ENCODE assay signal across 26 cellular contexts in genomic region chrX:30900227-30900626, GRCh38. TPM values are rescaled to one million over a fixed set of nuclear protein-coding genes. Genes with fewer than 3 reads are reported as not detected.
A peak's percentile ranks its signal among the peaks of the same experiment; 100 is the strongest.
DNase-seq lines count a peak whose midpoint lies in the region; ATAC-seq, FAIRE-seq and TF ChIP-seq lines count a peak whose summit lies in the region.
"Had no signal": no experiment of that assay in that cellular context is flagged by ENCODE, and none has a peak within 500 bp of the region (broad histone marks: within the 10 kb centered on the region; RNA-seq: fewer than 3 reads in every experiment).

No MANE protein-coding gene starts in this region.

- H2AK5ac ChIP-seq in neuronal stem cell (ENCODE audit: low read depth, low read length): no peak overlapping the region

- H2BK12ac ChIP-seq in neuronal stem cell (ENCODE audit: low read length): no peak overlapping the region

- peak in 1 of 2 donors; percentile 12 for DNase-seq in activated T-cell treated with anti-CD3 and anti-CD28 coated beads, Interleukin-2, amount 50 U/mL, for 72 hours
- DNase-seq in activated T-cell treated with anti-CD3 and anti-CD28 coated beads, Interleukin-2, amount 50 U/mL, for 1 hour: no peak
- DNase-seq in GM23248 (peak; percentile 32), keratinocyte (ENCODE audit: low read depth, low spot score) (no peak), neuronal stem cell (ENCODE audit: low spot score) (no peak), DMS53 (lab: John Stamatoyannopoulos, UW) (no peak), type B pancreatic cell (ENCODE audit: extremely low spot score, unreplicated experiment) (no peak)
- DNase-seq: activated T-cell treated with anti-CD3 and anti-CD28 coated beads, Interleukin-2, amount 50 U/mL, for 48 hours; foreskin melanocyte; GDM1; HFFc6; Kasumi-1; left colon; NCI-H1105 treated with DMSO at 0.1 percent for 48 hours; NCI-H524; nephron progenitor cell; SHP77 treated with DMSO at 0.1 percent for 48 hours; small intestine; stimulated activated CD4-positive, alpha-beta T cell treated with anti-CD3 and anti-CD28 coated beads, Interleukin-4, amount 100 ng/mL, for 24 hours had no signal

- H3F3A ChIP-seq in GM23248 (ENCODE audit: insufficient read depth): no peaks in the 10 kb centered on the region

- H3K4me1 Mint-ChIP-seq in activated T-cell treated with anti-CD3 and anti-CD28 coated beads, Interleukin-2, amount 50 U/mL, for 72 hours (ENCODE audit: low read depth): peaks cover 10% of the 10 kb centered on the region
- peaks cover 13% of the 10 kb centered on the region for H3K4me1 Mint-ChIP-seq in type B pancreatic cell (ENCODE audit: unreplicated experiment)
- H3K4me1 Mint-ChIP-seq: nephron progenitor cell had no signal

- H3K9me3 Mint-ChIP-seq in activated T-cell treated with anti-CD3 and anti-CD28 coated beads, Interleukin-2, amount 50 U/mL, for 72 hours: peaks cover 0 to 5% of the 10 kb centered on the region in 2 donors
- H3K9me3 Mint-ChIP-seq in type B pancreatic cell: peaks cover 9% of the 10 kb centered on the region
- H3K9me3 Mint-ChIP-seq: dendritic cell treated with granulocyte-macrophage colony-stimulating factor and Interleukin-4, amounts not matched to agents 40 ng/mL and 50 ng/mL, for 4 days; HFFc6 had no signal

- H3K27ac Mint-ChIP-seq in activated T-cell treated with anti-CD3 and anti-CD28 coated beads, Interleukin-2, amount 50 U/mL, for 72 hours: no peak overlapping the region
- no peak overlapping the region for H3K27ac Mint-ChIP-seq in type B pancreatic cell
- H3K27ac Mint-ChIP-seq: dendritic cell treated with granulocyte-macrophage colony-stimulating factor and Interleukin-4, amounts not matched to agents 40 ng/mL and 50 ng/mL, for 4 days; HFFc6; mesothelial cell of epicardium; nephron progenitor cell had no signal

- no peak overlapping the region for H3K23ac ChIP-seq in neuronal stem cell (ENCODE audit: low read depth, low read length, poor library complexity)

- no peak overlapping the region for H3K9ac ChIP-seq in GM23248
- H3K9ac ChIP-seq in keratinocyte (ENCODE audit: control insufficient read depth, extremely low read depth, insufficient read depth, low read length): no peak overlapping the region
- no peak overlapping the region for H3K9ac ChIP-seq in neuronal stem cell (ENCODE audit: low read depth, low read length, poor library complexity)

- H3K14ac ChIP-seq in neuronal stem cell (ENCODE audit: low read length): no peak overlapping the region

- no peak overlapping the region for H2BK5ac ChIP-seq in neuronal stem cell (ENCODE audit: low read length)

- no peak overlapping the region for H3K18ac ChIP-seq in neuronal stem cell (ENCODE audit: low read length)

- H4K8ac ChIP-seq in neuronal stem cell (ENCODE audit: low read depth, low read length): no peak overlapping the region

- dilution Hi-C loops in keratinocyte (cut with MboI; ENCODE audit: extremely low pct_ligation_motif_present, low sequenced_read_pairs): no loop called here

- H3K9me3 ChIP-seq in GM23248 (ENCODE audit: low read depth) (no peaks in the 10 kb centered on the region), keratinocyte (ENCODE audit: control insufficient read depth, low read depth, low read length) (no peaks in the 10 kb centered on the region), neuronal stem cell (replicated peaks in 1 of 2; ENCODE audit: control insufficient read depth in 2 of 2, insufficient read depth in 1 of 2, low read depth in 1 of 2, low read length in 2 of 2) (no peaks in the 10 kb centered on the region)
- H3K9me3 ChIP-seq: A549 had no signal

- H3K4ac ChIP-seq in neuronal stem cell (ENCODE audit: low read length): no peak overlapping the region

- H3K36me3 Mint-ChIP-seq in activated T-cell treated with anti-CD3 and anti-CD28 coated beads, Interleukin-2, amount 50 U/mL, for 72 hours (ENCODE audit: insufficient read depth in 2 of 2): peaks cover 0 to 1% of the 10 kb centered on the region in 2 donors
- H3K36me3 Mint-ChIP-seq in type B pancreatic cell: peaks cover 4% of the 10 kb centered on the region
- H3K36me3 Mint-ChIP-seq: mesothelial cell of epicardium had no signal

- no peak overlapping the region for H4K91ac ChIP-seq in neuronal stem cell (ENCODE audit: low read depth, low read length, poor library complexity)

- H2AFZ ChIP-seq in GM23248 (no peak overlapping the region), keratinocyte (ENCODE audit: control insufficient read depth, low read length) (no peak overlapping the region), neuronal stem cell (ENCODE audit: low read length) (no peak overlapping the region)

- ATAC-seq in activated T-cell treated with anti-CD3 and anti-CD28 coated beads, Interleukin-2, amount 50 U/mL, for 72 hours (replicated peaks in 1 of 2): peak; percentile 89 to 92
- ATAC-seq in SK-N-SH treated with all-trans-retinoic acid at 6 μM for 48 hours: peak; percentile 73
- ATAC-seq: A549, left colon had no signal

- H3K79me2 ChIP-seq in GM23248 (ENCODE audit: insufficient read depth) (no peaks in the 10 kb centered on the region), keratinocyte (ENCODE audit: control insufficient read depth, insufficient read depth, low read length) (no peaks in the 10 kb centered on the region)

- FAIRE-seq in keratinocyte (lab: Jason Lieb, UNC): peak; percentile 83
- FAIRE-seq: A549, GM12891, HTR-8/SVneo, small intestine had no signal

- no peaks in the 10 kb centered on the region for H3K27me3 ChIP-seq in GM23248 (replicated peaks; ENCODE audit: insufficient read depth)
- H3K27me3 ChIP-seq in keratinocyte (ENCODE audit: control insufficient read depth, extremely low read depth, insufficient read depth, low read length): no peaks in the 10 kb centered on the region
- peaks cover 0 to 6% (median 0%) of the 10 kb centered on the region in 3 experiments for H3K27me3 ChIP-seq in neuronal stem cell (ENCODE audit: control insufficient read depth in 3 of 3, insufficient read depth in 3 of 3, low read depth in 1 of 3, low read length in 3 of 3)

- H3K9me1 ChIP-seq in keratinocyte (ENCODE audit: control insufficient read depth, extremely low read depth, insufficient read depth, low read length): no peaks in the 10 kb centered on the region

- H3K27ac ChIP-seq in GM23248: no peak overlapping the region
- H3K27ac ChIP-seq in keratinocyte (ENCODE audit: control insufficient read depth, insufficient read depth, low read length): no peak overlapping the region
- H3K27ac ChIP-seq in neuronal stem cell (replicated peaks; ENCODE audit: low read length): no peak overlapping the region
- H3K27ac ChIP-seq: A549, C4-2B had no signal

- TF ChIP-seq CTCF in keratinocyte (optimal IDR thresholded peaks at IDR 0.05 in 1 of 3, IDR thresholded peaks at IDR 0.05 in 1 of 3, conservative IDR thresholded peaks at IDR 0.05 in 1 of 3; ENCODE audit: extremely low read depth in 1 of 3, insufficient read depth in 2 of 3, low read length in 3 of 3): no peak
- no peak for TF ChIP-seq CTCF in type B pancreatic cell (conservative IDR thresholded peaks at IDR 0.05)

- peaks cover 37% of the 10 kb centered on the region for H3K27me3 Mint-ChIP-seq in activated T-cell treated with anti-CD3 and anti-CD28 coated beads, Interleukin-2, amount 50 U/mL, for 72 hours (ENCODE audit: low read depth)
- H3K27me3 Mint-ChIP-seq in type B pancreatic cell: no peaks in the 10 kb centered on the region

- H3K4me3 ChIP-seq in GM23248 (no peak overlapping the region), keratinocyte (ENCODE audit: control insufficient read depth in 2 of 3, extremely low read depth in 1 of 3, insufficient read depth in 2 of 3, low read depth in 1 of 3, low read length in 3 of 3) (peak overlapping the region in 1 of 3 experiments; percentile 1), neuronal stem cell (ENCODE audit: low read length in 2 of 2) (no peak overlapping the region)
- H3K4me3 ChIP-seq: A549 had no signal

- no peaks in the 10 kb centered on the region for H3K79me1 ChIP-seq in neuronal stem cell (ENCODE audit: low read depth, low read length)

- H2BK120ac ChIP-seq in neuronal stem cell (ENCODE audit: low read depth, low read length): no peak overlapping the region

- H3K4me3 Mint-ChIP-seq in activated T-cell treated with anti-CD3 and anti-CD28 coated beads, Interleukin-2, amount 50 U/mL, for 72 hours: no peak overlapping the region
- H3K4me3 Mint-ChIP-seq in type B pancreatic cell: no peak overlapping the region
- H3K4me3 Mint-ChIP-seq: dendritic cell treated with granulocyte-macrophage colony-stimulating factor and Interleukin-4, amounts not matched to agents 40 ng/mL and 50 ng/mL, for 4 days; HFFc6; mesothelial cell of epicardium; nephron progenitor cell had no signal

- in situ Hi-C loops in GM23248 (cut with MboI): no loop called here

- no peak overlapping the region for H2BK15ac ChIP-seq in neuronal stem cell (ENCODE audit: low read length)

- H3K9me2 ChIP-seq in GM23248 (ENCODE audit: insufficient read depth): no peaks in the 10 kb centered on the region

- peaks cover 8% of the 10 kb centered on the region; the same call in 1 of the 2 replicates for H3K4me1 ChIP-seq in GM23248 (ENCODE audit: insufficient read depth)
- peaks cover 23% of the 10 kb centered on the region for H3K4me1 ChIP-seq in keratinocyte (ENCODE audit: control insufficient read depth, extremely low read depth, insufficient read depth, low read length)
- H3K4me1 ChIP-seq in neuronal stem cell (ENCODE audit: control insufficient read depth in 2 of 2, insufficient read depth in 1 of 2, low read depth in 1 of 2, low read length in 2 of 2): no peaks in the 10 kb centered on the region
- H3K4me1 ChIP-seq: A549 had no signal

- H3K36me3 ChIP-seq in GM23248 (ENCODE audit: low read depth) (no peaks in the 10 kb centered on the region), keratinocyte (ENCODE audit: control insufficient read depth in 2 of 2, extremely low read depth in 1 of 2, insufficient read depth in 2 of 2, low read length in 2 of 2) (no peaks in the 10 kb centered on the region), neuronal stem cell (replicated peaks in 1 of 2; ENCODE audit: control insufficient read depth in 2 of 2, insufficient read depth in 2 of 2, low read length in 2 of 2) (no peaks in the 10 kb centered on the region)

- H3K4me2 ChIP-seq in GM23248 (ENCODE audit: unreplicated experiment) (no peak overlapping the region), keratinocyte (ENCODE audit: control insufficient read depth, extremely low read depth, insufficient read depth, low read depth, low read length) (peak overlapping the region; percentile 20), neuronal stem cell (ENCODE audit: insufficient read depth, low read length, poor library complexity, severe bottlenecking) (no peak overlapping the region)
- H3K4me2 ChIP-seq: A549 had no signal

- H4K20me1 ChIP-seq in GM23248 (ENCODE audit: insufficient read depth) (no peaks in the 10 kb centered on the region), keratinocyte (ENCODE audit: control insufficient read depth, extremely low read depth, insufficient read depth, low read length) (no peaks in the 10 kb centered on the region)

RNA-seq across cellular contexts. Expression of gene TAB3, which starts 11.2 kb away (rescaled TPM):
- 10 to 100 TPM; 20.8 to 27.5 TPM for total RNA-seq in activated T-cell treated with anti-CD3 and anti-CD28 coated beads, Interleukin-2, amount 50 U/mL, for 72 hours
- 20.4 and 20.9 TPM in 2 replicates for total RNA-seq in GM23248 (2014; rRNA removed; shearing (Covaris generic))
- polyA plus RNA-seq in GM23248 (2016; fragmentation: Nextera tagmentation; extraction: Ambion mirVana): 4.2 and 4.3 TPM in 2 replicates
- polyA plus RNA-seq in keratinocyte: 21.2 to 29.3 TPM (median 25.5 TPM) in 3 replicates
- 6.1 TPM for polyA plus RNA-seq in keratinocyte (2011; ENCODE audit: low read depth)
- 14.7 and 26.2 TPM in 2 replicates for polyA plus RNA-seq in keratinocyte (2011; cell fraction: cytosol; rRNA removed)
- polyA plus RNA-seq in keratinocyte (2011; cell fraction: nucleus; rRNA removed): 27.8 and 38.1 TPM in 2 replicates
- polyA plus RNA-seq in keratinocyte (2012; ENCODE audit: low replicate concordance): 13.0 and 20.5 TPM in 2 replicates
- 17.0 to 38.7 TPM (median 24.9 TPM) in 3 replicates for polyA minus RNA-seq in keratinocyte
- polyA minus RNA-seq in keratinocyte (2011; cell fraction: cytosol; rRNA and poly(A)+ RNA removed): 14.6 TPM
- polyA minus RNA-seq in keratinocyte (2011; cell fraction: nucleus; rRNA and poly(A)+ RNA removed): 17.5 and 24.2 TPM in 2 replicates
- 12.8 TPM for polyA plus RNA-seq in neuronal stem cell (2013, experiment 1 of 2)
- polyA plus RNA-seq in neuronal stem cell (2013, experiment 2 of 2): 13.7 TPM
- 26.1 and 48.9 TPM in 2 replicates for total RNA-seq in type B pancreatic cell (ENCODE audit: low replicate concordance)
